Comparison of ENCODE assay signal across 9 cellular contexts in genomic region chrX:153944140-153944799, GRCh38. TPM values are rescaled to one million over a fixed set of nuclear protein-coding genes. Genes with fewer than 3 reads are reported as not detected.
A peak's percentile ranks its signal among the peaks of the same experiment; 100 is the strongest.
DNase-seq lines count a peak whose midpoint lies in the region; ATAC-seq and TF ChIP-seq lines count a peak whose summit lies in the region.
"Had no signal": no experiment of that assay in that cellular context is flagged by ENCODE, and none has a peak within 500 bp of the region (broad histone marks: within the 10 kb centered on the region; RNA-seq: fewer than 3 reads in every experiment).

Gene RENBP, minus strand, starts transcription at chrX:153944643. Its CDS starts 33 bp downstream, at chrX:153944610.

- H3K27me3 ChIP-seq in dorsolateral prefrontal cortex (peaks cover 0 to 81% (median 13%) of the 10 kb centered on the region in 45 donors), upper lobe of left lung (no peaks in the 10 kb centered on the region)
- H3K27me3 ChIP-seq: body of pancreas had no signal

- peak in 1 of 4 donors; percentile 50 for TF ChIP-seq POLR2A in upper lobe of left lung (IDR thresholded peaks at IDR 0.05)

- intact Hi-C loops in dorsolateral prefrontal cortex (cut with DNase I): no loop called here

- ATAC-seq in upper lobe of left lung (ENCODE audit: low FRiP score in 2 of 2) (peak; percentile 39 to 73), HG02571 (IDR thresholded peaks at IDR 0.05; ENCODE audit: unreplicated experiment) (no peak), HG03175 (IDR thresholded peaks at IDR 0.05; ENCODE audit: unreplicated experiment) (no peak)
- ATAC-seq: body of pancreas had no signal

- no peaks in the 10 kb centered on the region for H3K27me3 Mint-ChIP-seq in mesothelial cell of epicardium (ENCODE audit: low read depth)

- in situ Hi-C loops in SK-MEL-5 (cut with HindIII; ENCODE audit: low pct_unique_long_range_greater_than_20kb, low sequenced_read_pairs): no loop called here

- H3K9me3 Mint-ChIP-seq in mesothelial cell of epicardium: no peaks in the 10 kb centered on the region

- TF ChIP-seq CTCF in dorsolateral prefrontal cortex (IDR thresholded peaks at IDR 0.05 in 54 of 56, conservative IDR thresholded peaks at IDR 0.05 in 2 of 56; ENCODE audit: low read depth in 1 of 56, partially characterized antibody in 56 of 56) (no peak), mesothelial cell of epicardium (IDR thresholded peaks at IDR 0.05; ENCODE audit: unreplicated experiment) (no peak), upper lobe of left lung (IDR thresholded peaks at IDR 0.05) (no peak)

- no peak within 1 kb of the TSS for H3K27ac Mint-ChIP-seq in mesothelial cell of epicardium

- peak within 1 kb of the TSS in 53 of 59 donors; percentile 15 to 86 (median 72) for H3K27ac ChIP-seq in dorsolateral prefrontal cortex
- H3K27ac ChIP-seq in upper lobe of left lung: peak within 1 kb of the TSS; percentile 12 to 87 (median 61)
- H3K27ac ChIP-seq: body of pancreas had no signal

- TF ChIP-seq EP300 in upper lobe of left lung (IDR thresholded peaks at IDR 0.05): no peak

- DNase-seq in SK-MEL-5 (ENCODE audit: low read depth, low spot score) (no peak), dorsolateral prefrontal cortex (peak in 3 of 10 donors; percentile 42 to 57 (median 50)), mesothelial cell of epicardium (ENCODE audit: low spot score in 2 of 2, unreplicated experiment in 2 of 2) (no peak), upper lobe of left lung (peak in 1 of 2 donors; percentile 79), NCI-H226 (no peak)

- H3K4me3 ChIP-seq in dorsolateral prefrontal cortex (peak within 1 kb of the TSS in 58 of 59 donors; percentile 1 to 64 (median 48)), upper lobe of left lung (peak within 1 kb of the TSS; percentile 22 to 59 (median 49))
- H3K4me3 ChIP-seq: body of pancreas had no signal

- peaks cover 4% of the 10 kb centered on the region for H3K36me3 Mint-ChIP-seq in mesothelial cell of epicardium

- H3K9ac ChIP-seq in ES-I3 (ENCODE audit: low read depth, low read length): peak within 1 kb of the TSS; percentile 60

- WGBS in upper lobe of left lung, 2 donors: 36% methylated on average over 29 of the region's 31 CpGs; no CpG with 5 or more reads in 1 of the 2 donors

- no peaks in the 10 kb centered on the region for H3K9me3 ChIP-seq in ES-I3 (ENCODE audit: control insufficient read depth, insufficient read depth, low read length)
- no peaks in the 10 kb centered on the region for H3K9me3 ChIP-seq in upper lobe of left lung
- H3K9me3 ChIP-seq: body of pancreas had no signal

- peaks cover 31% of the 10 kb centered on the region for H3K4me1 ChIP-seq in ES-I3 (ENCODE audit: insufficient read depth, low read length)
- H3K4me1 ChIP-seq in upper lobe of left lung: peaks cover 6 to 71% (median 8%) of the 10 kb centered on the region in 4 donors
- H3K4me1 ChIP-seq: body of pancreas had no signal

- H3K36me3 ChIP-seq in ES-I3 (ENCODE audit: insufficient read depth, low read length) (no peaks in the 10 kb centered on the region), upper lobe of left lung (peaks cover 0 to 12% (median 4%) of the 10 kb centered on the region in 4 donors)

- H3K4me3 Mint-ChIP-seq in mesothelial cell of epicardium: peak within 1 kb of the TSS; percentile 43

- peaks cover 2% of the 10 kb centered on the region for H3K4me1 Mint-ChIP-seq in mesothelial cell of epicardium

RNA-seq across cellular contexts. Expression of gene RENBP, which starts in this region (rescaled TPM):
- total RNA-seq in SK-MEL-5 (2014; rRNA removed; shearing (Covaris generic)): 12.3 and 13.4 TPM in 2 replicates
- polyA plus RNA-seq in SK-MEL-5 (2015; cell fraction: cytosol; rRNA removed): 7.6 and 9.4 TPM in 2 replicates
- polyA plus RNA-seq in SK-MEL-5 (2015; cell fraction: nucleus; rRNA removed): 19.6 and 22.4 TPM in 2 replicates
- total RNA-seq in dorsolateral prefrontal cortex: 10 to 100 TPM in 115 of 120 experiments, 1 to 10 TPM in 5; 8.2 to 34.2 (median 16.9) TPM
- 7.2 to 8.5 TPM (median 7.2 TPM) in 3 replicates for total RNA-seq in mesothelial cell of epicardium
- 10 to 100 TPM; 32.8 to 81.7 (median 54.5) TPM for total RNA-seq in upper lobe of left lung

Comparison
In these comparisons a context has a peak if more than half of its experiments do, and no peak if none do; other contexts are left out.
1. ATAC-seq: peak in upper lobe of left lung (2 of 2); none in HG02571 (single experiment) and HG03175 (single experiment).